Comparison of ENCODE assay signal across 8 cellular contexts in the genomic region with DNA sequence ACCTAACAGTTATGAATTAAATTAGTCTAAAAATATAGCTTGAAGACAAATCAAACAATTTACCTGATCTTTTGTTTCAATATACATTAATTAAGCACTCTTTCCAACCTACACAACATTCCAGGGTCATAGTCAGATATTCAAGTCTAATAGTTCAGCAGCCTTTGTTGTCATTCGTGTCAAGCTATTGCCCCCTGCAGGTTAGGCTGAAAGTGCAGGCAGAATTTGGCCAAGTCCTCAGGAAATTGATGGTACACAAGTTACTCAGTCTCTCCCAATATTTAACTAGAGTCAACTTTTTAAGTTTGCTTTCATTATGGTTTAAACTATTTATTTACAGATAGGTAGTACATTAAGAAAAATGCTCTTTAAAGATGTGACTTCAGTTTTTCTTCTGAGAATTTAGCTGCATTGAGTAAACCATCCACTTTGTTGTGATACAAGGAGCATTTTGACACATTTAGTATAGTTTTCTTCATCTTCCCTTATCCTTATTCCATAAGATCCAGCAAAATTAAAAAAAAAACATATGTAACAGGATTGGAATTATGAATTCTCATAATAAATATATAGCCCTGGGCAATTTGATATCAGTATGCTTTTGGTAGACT.
A peak's percentile ranks its signal among the peaks of the same experiment; 100 is the strongest.
DNase-seq lines count a peak whose midpoint lies in the region; TF ChIP-seq lines count a peak whose summit lies in the region.

No MANE protein-coding gene starts in this region.

- in situ Hi-C loops in astrocyte of the spinal cord (cut with HindIII; ENCODE audit: low sequenced_read_pairs), result no loop called here

- no peak overlapping the region for H3K4me3 ChIP-seq in GM06990 (replicated peaks; ENCODE audit: low read depth, low read length)
- no peak overlapping the region for H3K4me3 ChIP-seq in astrocyte of the spinal cord (ENCODE audit: low read depth, low read length)

- no peaks in the 10 kb centered on the region; the same call in 1 of the 2 replicates for H3K27me3 ChIP-seq in GM06990 (replicated peaks; ENCODE audit: control insufficient read depth, insufficient read depth, low read length)

- TF ChIP-seq CTCF in GM06990 (IDR thresholded peaks at IDR 0.05; ENCODE audit: insufficient read depth, low read length, poor library complexity, severe bottlenecking) (peak; percentile 87), astrocyte of the spinal cord (IDR thresholded peaks at IDR 0.05; ENCODE audit: low read depth, low read length) (peak; percentile 94)

- no peaks in the 10 kb centered on the region for H3K36me3 ChIP-seq in GM06990 (ENCODE audit: control insufficient read depth, insufficient read depth, low read length)

- no peak for DNase-seq in GM06990 (ENCODE audit: extremely low read depth, insufficient read length)
- DNase-seq in HCEC 1CT, result peak; percentile 75
- peak; percentile 54 for DNase-seq in NCI-H146 (lab: John Stamatoyannopoulos, UW)
- peak in 4 of 5 experiments; percentile 29 to 71 (median 52) for DNase-seq in T-helper 2 cell
- DNase-seq in astrocyte of the spinal cord (ENCODE audit: low read depth, low spot score), result peak; percentile 84
- peak; percentile 40 for DNase-seq in iPS-NIHi11 (ENCODE audit: low spot score)
- peak; percentile 77 for DNase-seq in stimulated activated CD4-positive, alpha-beta T cell treated with anti-CD3 and anti-CD28 coated beads, Interleukin-15, amount 100 ng/mL, for 24 hours
- DNase-seq in GM19240 (ENCODE audit: insufficient read length, low spot score), result no peak

Comparison
In these comparisons a context has a peak if more than half of its experiments do, and no peak if none do; other contexts are left out.
1. DNase-seq: peak in HCEC 1CT (single experiment), NCI-H146 (single experiment), T-helper 2 cell (4 of 5), astrocyte of the spinal cord (single experiment), iPS-NIHi11 (single experiment) and stimulated activated CD4-positive, alpha-beta T cell treated with anti-CD3 and anti-CD28 coated beads, Interleukin-15, amount 100 ng/mL, for 24 hours (single experiment); none in GM06990 (single experiment) and GM19240 (single experiment).